ENCODE assay signal across 19 cellular contexts in the genomic region with DNA sequence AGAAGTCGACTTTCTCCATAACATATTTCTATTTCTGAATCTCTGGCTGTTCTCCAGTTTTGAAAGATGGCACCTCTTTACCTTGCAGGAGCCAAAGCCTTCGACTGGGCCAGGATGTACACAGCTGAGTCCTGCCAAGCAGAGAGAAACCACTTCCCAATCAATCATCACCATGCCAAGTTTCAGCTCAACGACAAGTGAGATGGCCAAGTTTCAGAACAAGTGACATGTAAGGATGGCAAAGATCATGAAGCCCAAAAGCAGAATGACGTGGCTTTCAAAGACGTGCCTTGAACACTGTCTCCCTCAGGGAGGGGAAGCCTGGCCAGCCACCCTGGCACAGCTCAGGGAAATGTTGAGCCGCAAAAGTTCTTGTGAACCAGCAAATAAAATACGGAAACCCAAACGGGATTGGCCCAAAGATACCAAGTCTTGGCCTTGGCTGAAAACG. TPM values are rescaled to one million over a fixed set of nuclear protein-coding genes. Genes with fewer than 3 reads are reported as not detected.
DNase-seq lines count a peak whose midpoint lies in the region; ATAC-seq, FAIRE-seq and TF ChIP-seq lines count a peak whose summit lies in the region.
"Had no signal": no experiment of that assay in that cellular context is flagged by ENCODE, and none has a peak within 500 bp of the region (broad histone marks: within the 10 kb centered on the region; RNA-seq: fewer than 3 reads in every experiment).

No MANE protein-coding gene starts in this region.

- BruUV-seq in PC-9 (replicated peaks; lab: Mats Ljungman, UMichigan): no TSS peak

- ATAC-seq in activated naive CD4-positive, alpha-beta T cell treated with anti-CD3 and anti-CD28 coated beads, Interleukin-2, amount 50 U/mL, for 72 hours: peak in 1 of 2 donors; percentile 13
- no peak for ATAC-seq in memory B cell (ENCODE audit: low read depth)
- ATAC-seq: gastroesophageal sphincter had no signal

- H3K4me3 Mint-ChIP-seq in memory B cell: no peak overlapping the region

- intact Hi-C loops in PC-9 (cut with micrococcal nuclease; ENCODE audit: unreplicated experiment) (no loop called here), adrenal gland (cut with DNase I) (no loop called here)

- H3K36me3 ChIP-seq in PC-9 (ENCODE audit: low read depth) (no peaks in the 10 kb centered on the region), adrenal gland (replicated peaks in 1 of 2) (no peaks in the 10 kb centered on the region)
- H3K36me3 ChIP-seq: gastroesophageal sphincter, SJCRH30 had no signal

- H3K27me3 Mint-ChIP-seq in memory B cell: no peaks in the 10 kb centered on the region

- H4K20me1 ChIP-seq in PC-9 (ENCODE audit: insufficient read depth): peaks cover 6% of the 10 kb centered on the region; the same call in 1 of the 2 replicates

- POLR2A ChIA-PET in PC-9 (lab: Charles Lee; ENCODE audit: unreplicated experiment): no interaction called here

- no peaks in the 10 kb centered on the region for H3K9me3 Mint-ChIP-seq in activated naive CD4-positive, alpha-beta T cell treated with anti-CD3 and anti-CD28 coated beads, Interleukin-2, amount 50 U/mL, for 72 hours
- H3K9me3 Mint-ChIP-seq in memory B cell: no peaks in the 10 kb centered on the region

- peaks cover 0 to 29% of the 10 kb centered on the region in 2 donors for H3K36me3 Mint-ChIP-seq in activated naive CD4-positive, alpha-beta T cell treated with anti-CD3 and anti-CD28 coated beads, Interleukin-2, amount 50 U/mL, for 72 hours
- H3K36me3 Mint-ChIP-seq in memory B cell: peaks cover 7% of the 10 kb centered on the region
- H3K36me3 Mint-ChIP-seq: brain had no signal

- H3K27ac ChIP-seq in C4-2B: peak overlapping the region; percentile 0; the same call in 1 of the 2 replicates
- no peak overlapping the region for H3K27ac ChIP-seq in PC-9
- H3K27ac ChIP-seq in adrenal gland: no peak overlapping the region
- H3K27ac ChIP-seq: gastroesophageal sphincter, SJCRH30, stomach had no signal

- no peak for TF ChIP-seq CTCF in C4-2B (conservative IDR thresholded peaks at IDR 0.05)
- TF ChIP-seq CTCF in PC-9 (conservative IDR thresholded peaks at IDR 0.05): no peak
- no peak for TF ChIP-seq CTCF in foreskin fibroblast (IDR thresholded peaks at IDR 0.05; ENCODE audit: low read depth, low read length)
- TF ChIP-seq CTCF in adrenal gland (IDR thresholded peaks at IDR 0.05): no peak

- no peak overlapping the region for H2AFZ ChIP-seq in PC-9

- H3F3A ChIP-seq in PC-9 (ENCODE audit: insufficient read depth, low read depth): no peaks in the 10 kb centered on the region

- H3K4me1 ChIP-seq in PC-9 (replicated peaks; ENCODE audit: insufficient read depth) (no peaks in the 10 kb centered on the region), adrenal gland (replicated peaks in 1 of 2) (peaks cover 2 to 25% of the 10 kb centered on the region in 2 donors)

- H3K27me3 ChIP-seq in PC-9 (ENCODE audit: insufficient read depth, low read depth) (no peaks in the 10 kb centered on the region), adrenal gland (no peaks in the 10 kb centered on the region)
- H3K27me3 ChIP-seq: gastroesophageal sphincter, SJCRH30, stomach had no signal

- no peaks in the 10 kb centered on the region for H3K9me2 ChIP-seq in PC-9 (ENCODE audit: insufficient read depth)

- 56 to 81% (median 71%) methylated on average over 9 of the region's 9 CpGs for WGBS in adrenal gland, 4 donors

- H3K4me1 Mint-ChIP-seq in memory B cell: peaks cover 50% of the 10 kb centered on the region

- FAIRE-seq in GM19239 (lab: Jason Lieb, UNC): peak; percentile 18
- FAIRE-seq in RCC 7860 (lab: Jason Lieb, UNC): no peak
- FAIRE-seq: keratinocyte had no signal

- DNase-seq in GM19239 (ENCODE audit: insufficient read length, low spot score) (no peak), memory B cell (ENCODE audit: low spot score in 2 of 2) (no peak), PC-9 (no peak), foreskin fibroblast (no peak), adrenal gland (no peak), RCC 7860 (ENCODE audit: low spot score) (no peak)
- no peak for DNase-seq in activated naive CD4-positive, alpha-beta T cell treated with anti-CD3 and anti-CD28 coated beads, Interleukin-2, amount 50 U/mL, for 72 hours (ENCODE audit: low spot score in 2 of 2)
- DNase-seq: GOT3; Karpas-422; NCI-H2029; NCI-H774; SJCRH30; stimulated activated CD4-positive, alpha-beta T cell treated with anti-CD3 and anti-CD28 coated beads, Interleukin-4, amount 100 ng/mL, for 4 hours; stomach had no signal

- no peak overlapping the region for H3K4me2 ChIP-seq in PC-9

- no peak for TF ChIP-seq POLR2A in adrenal gland (IDR thresholded peaks at IDR 0.05)

- H3K4me3 ChIP-seq in PC-9 (no peak overlapping the region), foreskin fibroblast (ENCODE audit: low read depth in 1 of 2, low read length in 2 of 2) (no peak overlapping the region), adrenal gland (no peak overlapping the region)
- H3K4me3 ChIP-seq: gastroesophageal sphincter, SJCRH30, stomach had no signal

- peak overlapping the region; percentile 33 to 52 for H3K27ac Mint-ChIP-seq in activated naive CD4-positive, alpha-beta T cell treated with anti-CD3 and anti-CD28 coated beads, Interleukin-2, amount 50 U/mL, for 72 hours
- H3K27ac Mint-ChIP-seq in memory B cell: peak overlapping the region; percentile 35

- no peaks in the 10 kb centered on the region for H3K79me2 ChIP-seq in PC-9 (ENCODE audit: low read depth)

- CTCF ChIA-PET in PC-9 (lab: Charles Lee): no interaction called here

- H3K9me3 ChIP-seq in PC-9 (ENCODE audit: insufficient read depth, low read depth) (no peaks in the 10 kb centered on the region), adrenal gland (replicated peaks in 1 of 3) (no peaks in the 10 kb centered on the region)
- H3K9me3 ChIP-seq: gastroesophageal sphincter, SJCRH30, stomach had no signal

RNA-seq across cellular contexts. Expression of a gene that starts 17.7 kb away (rescaled TPM):
- 10 to 100 TPM; 42.9 to 92.2 TPM for total RNA-seq in activated naive CD4-positive, alpha-beta T cell treated with anti-CD3 and anti-CD28 coated beads, Interleukin-2, amount 50 U/mL, for 72 hours
- 23.3 and 31.5 TPM in 2 replicates for total RNA-seq in PC-9 (2021)
- total RNA-seq in adrenal gland: 10 to 100 TPM in 7 of 8 donors, 1 to 10 TPM in 1; 6.6 to 39.1 (median 24.8) TPM
- 10 to 100 TPM in 2 of 3 donors, 1 to 10 TPM in 1; 5.5 to 17.1 (median 12.9) TPM for polyA plus RNA-seq in adrenal gland

RNA-seq across cellular contexts. Expression of a gene that starts 23.7 kb away (rescaled TPM):
- total RNA-seq in activated naive CD4-positive, alpha-beta T cell treated with anti-CD3 and anti-CD28 coated beads, Interleukin-2, amount 50 U/mL, for 72 hours: not detected
- total RNA-seq in PC-9 (2021) (not detected in 2 replicates), adrenal gland (not detected)
- polyA plus RNA-seq in adrenal gland: not detected
- total RNA-seq: gastroesophageal sphincter, SJCRH30, stomach had no signal
- polyA plus RNA-seq: BJ, keratinocyte, stomach had no signal
